In the genomic region with DNA sequence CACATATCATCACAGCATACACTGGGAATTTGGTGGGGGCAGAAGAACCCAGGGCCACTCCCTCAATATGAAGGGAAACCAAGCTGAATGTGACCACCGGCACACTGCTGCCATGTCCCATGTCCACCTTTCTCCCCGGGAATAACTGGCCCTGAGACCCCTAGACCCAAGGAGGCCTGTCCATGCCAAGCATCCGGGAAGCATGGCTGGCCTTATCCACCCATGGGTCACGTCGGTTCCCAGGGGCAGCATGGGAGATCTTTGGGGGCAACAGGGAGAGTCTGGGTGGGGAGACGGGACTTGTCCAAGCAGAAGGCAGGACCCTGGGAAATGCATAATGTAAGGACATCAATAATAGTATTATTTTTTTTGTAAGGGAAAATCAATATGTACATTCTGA, we compare ENCODE assay signal across 1 cellular context.
TF ChIP-seq lines count a peak whose summit lies in the region.

No MANE protein-coding gene starts in this region.

TF ChIP-seq in IMR-90, 13 proteins besides CTCF, POLR2A, EP300 and RAD21:
- TF ChIP-seq, protein P1, sequence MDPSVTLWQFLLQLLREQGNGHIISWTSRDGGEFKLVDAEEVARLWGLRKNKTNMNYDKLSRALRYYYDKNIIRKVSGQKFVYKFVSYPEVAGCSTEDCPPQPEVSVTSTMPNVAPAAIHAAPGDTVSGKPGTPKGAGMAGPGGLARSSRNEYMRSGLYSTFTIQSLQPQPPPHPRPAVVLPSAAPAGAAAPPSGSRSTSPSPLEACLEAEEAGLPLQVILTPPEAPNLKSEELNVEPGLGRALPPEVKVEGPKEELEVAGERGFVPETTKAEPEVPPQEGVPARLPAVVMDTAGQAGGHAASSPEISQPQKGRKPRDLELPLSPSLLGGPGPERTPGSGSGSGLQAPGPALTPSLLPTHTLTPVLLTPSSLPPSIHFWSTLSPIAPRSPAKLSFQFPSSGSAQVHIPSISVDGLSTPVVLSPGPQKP (IDR thresholded peaks at IDR 0.05; ENCODE audit: borderline replicate concordance, low read depth, low read length), result no peak
- no peak for TF ChIP-seq RCOR1 (IDR thresholded peaks at IDR 0.05; ENCODE audit: insufficient replicate concordance, low read length)
- TF ChIP-seq CEBPB (IDR thresholded peaks at IDR 0.05; ENCODE audit: low read depth, low read length), result no peak
- no peak for TF ChIP-seq MXI1 (IDR thresholded peaks at IDR 0.05; ENCODE audit: borderline replicate concordance, low read depth, low read length)
- no peak for TF ChIP-seq FOS (IDR thresholded peaks at IDR 0.05; ENCODE audit: low read depth, low read length)
- TF ChIP-seq NFE2L2 (IDR thresholded peaks at IDR 0.05; ENCODE audit: low read depth, low read length), result no peak
- no peak for TF ChIP-seq MAFK (IDR thresholded peaks at IDR 0.05; ENCODE audit: low read depth, low read length)
- TF ChIP-seq BHLHE40 (IDR thresholded peaks at IDR 0.05; ENCODE audit: low read depth, low read length), result no peak
- TF ChIP-seq, protein P2, sequence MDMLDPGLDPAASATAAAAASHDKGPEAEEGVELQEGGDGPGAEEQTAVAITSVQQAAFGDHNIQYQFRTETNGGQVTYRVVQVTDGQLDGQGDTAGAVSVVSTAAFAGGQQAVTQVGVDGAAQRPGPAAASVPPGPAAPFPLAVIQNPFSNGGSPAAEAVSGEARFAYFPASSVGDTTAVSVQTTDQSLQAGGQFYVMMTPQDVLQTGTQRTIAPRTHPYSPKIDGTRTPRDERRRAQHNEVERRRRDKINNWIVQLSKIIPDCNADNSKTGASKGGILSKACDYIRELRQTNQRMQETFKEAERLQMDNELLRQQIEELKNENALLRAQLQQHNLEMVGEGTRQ (IDR thresholded peaks at IDR 0.05; ENCODE audit: low read depth, low read length), result no peak
- no peak for TF ChIP-seq CHD1 (IDR thresholded peaks at IDR 0.05; ENCODE audit: low read depth, low read length)
- TF ChIP-seq MAZ (IDR thresholded peaks at IDR 0.05; ENCODE audit: borderline replicate concordance, low read depth, low read length), result no peak
- TF ChIP-seq RFX5 (IDR thresholded peaks at IDR 0.05; ENCODE audit: low read depth, low read length), result no peak
- TF ChIP-seq SMC3 (IDR thresholded peaks at IDR 0.05; ENCODE audit: low read depth, low read length), result no peak
